In genomic region chr5:16492398-16493175, GRCh38 we compare ENCODE assay signal across 10 cellular contexts. TPM values are rescaled to one million over a fixed set of nuclear protein-coding genes. Genes with fewer than 3 reads are reported as not detected.
DNase-seq lines count a peak whose midpoint lies in the region; ATAC-seq and TF ChIP-seq lines count a peak whose summit lies in the region.
"Had no signal": no experiment of that assay in that cellular context is flagged by ENCODE, and none has a peak within 500 bp of the region (broad histone marks: within the 10 kb centered on the region; RNA-seq: fewer than 3 reads in every experiment).

No MANE protein-coding gene starts in this region.

- DNase-seq in NCI-H2227 (lab: John Stamatoyannopoulos, UW; ENCODE audit: unreplicated experiment) (peak; percentile 22), NCI-H2227 treated with DMSO at 0.1 percent for 48 hours (lab: John Stamatoyannopoulos, UW) (no peak), RWPE2 (ENCODE audit: low spot score) (no peak), left ventricle myocardium superior (peak; percentile 50), suprapubic skin (ENCODE audit: low spot score in 2 of 2) (peak; percentile 82 to 83), putamen (ENCODE audit: low spot score) (no peak), nephron progenitor cell (no peak)
- DNase-seq: AML-193 had no signal

- H3K4me3 ChIP-seq in RWPE2 (ENCODE audit: severe bottlenecking) (no peak overlapping the region), suprapubic skin (no peak overlapping the region)

- TF ChIP-seq EP300 in suprapubic skin (IDR thresholded peaks at IDR 0.05), result no peak

- TF ChIP-seq CTCF in RWPE2 (IDR thresholded peaks at IDR 0.05; ENCODE audit: poor library complexity, severe bottlenecking), result no peak
- TF ChIP-seq CTCF in suprapubic skin (IDR thresholded peaks at IDR 0.05), result no peak
- TF ChIP-seq CTCF in nephron progenitor cell (IDR thresholded peaks at IDR 0.05), result no peak

- H3K27me3 Mint-ChIP-seq in nephron progenitor cell (ENCODE audit: low read depth, poor library complexity), result peaks cover 3% of the 10 kb centered on the region

- WGBS in suprapubic skin, result 29% methylated on average over 11 of the region's 11 CpGs

- H3K36me3 ChIP-seq in RWPE2 (ENCODE audit: low read depth), result no peaks in the 10 kb centered on the region
- no peaks in the 10 kb centered on the region for H3K36me3 ChIP-seq in suprapubic skin

- H3K9me3 ChIP-seq in RWPE2 (ENCODE audit: severe bottlenecking) (peaks cover 11% of the 10 kb centered on the region), suprapubic skin (peaks cover 3% of the 10 kb centered on the region)

- H3K36me3 Mint-ChIP-seq in nephron progenitor cell (ENCODE audit: low read depth), result peaks cover 10% of the 10 kb centered on the region

- H3K4me1 ChIP-seq in RWPE2 (ENCODE audit: insufficient read depth, poor library complexity, severe bottlenecking), result peaks cover 23% of the 10 kb centered on the region
- H3K4me1 ChIP-seq in suprapubic skin, result peaks cover 28% of the 10 kb centered on the region

- ATAC-seq in RWPE2 (ENCODE audit: low read depth), result peak; percentile 59
- peak; percentile 77 for ATAC-seq in left ventricle myocardium superior
- no peak for ATAC-seq in GM18870 (IDR thresholded peaks at IDR 0.05; ENCODE audit: unreplicated experiment)

- no peak overlapping the region for H3K27ac Mint-ChIP-seq in nephron progenitor cell

- intact Hi-C loops in left ventricle myocardium superior (cut with micrococcal nuclease), result loop anchor here (5.0 kb wide), 1 partner anchor 60 kb away; no protein-coding TSS in a partner anchor

- TF ChIP-seq POLR2A in suprapubic skin (IDR thresholded peaks at IDR 0.05), result no peak

- no peaks in the 10 kb centered on the region for H3K4me1 Mint-ChIP-seq in nephron progenitor cell

- H3K4me3 Mint-ChIP-seq in nephron progenitor cell, result no peak overlapping the region
- H3K4me3 Mint-ChIP-seq: activated T-helper 1 cell treated with anti-CD3 and anti-CD28 coated beads, Interleukin-12 subunit alpha, Interleukin-12 subunit beta, Interleukin-2, Interleukin-4 antibody, amounts not matched to agents 30 ng/mL and 10 ng/mL and 1 ng/mL, durations not matched to agents 14 hours and 24 hours and 36 hours had no signal

- peaks cover 26% of the 10 kb centered on the region for H3K9me3 Mint-ChIP-seq in nephron progenitor cell

- H3K27me3 ChIP-seq in RWPE2 (ENCODE audit: insufficient read depth, poor library complexity, severe bottlenecking) (no peaks in the 10 kb centered on the region), suprapubic skin (no peaks in the 10 kb centered on the region)

- H3K27ac ChIP-seq in RWPE2 (ENCODE audit: poor library complexity, severe bottlenecking) (peak overlapping the region; percentile 96), suprapubic skin (peak overlapping the region; percentile 87)

RNA-seq across cellular contexts. Expression of gene ZNF622, which starts 27.0 kb away (rescaled TPM):
- total RNA-seq in left ventricle myocardium superior, result 58.4 TPM
- total RNA-seq in suprapubic skin, result 10 to 100 TPM; 21.1 to 27.3 (median 25.5) TPM

Comparison
In these comparisons a context has a peak if more than half of its experiments do, and no peak if none do; other contexts are left out.
1. DNase-seq: peak in NCI-H2227 (single experiment), left ventricle myocardium superior (single experiment) and suprapubic skin (2 of 2); none in NCI-H2227 treated with DMSO at 0.1 percent for 48 hours (single experiment), RWPE2 (single experiment), putamen (single experiment) and nephron progenitor cell (single experiment).